ENCODE assay signal across 20 cellular contexts in genomic region chr1:185767721-185768120, GRCh38.
"Had no signal": no experiment of that assay in that cellular context is flagged by ENCODE, and none has a peak within 500 bp of the region (broad histone marks: within the 10 kb centered on the region; RNA-seq: fewer than 3 reads in every experiment).

No MANE protein-coding gene starts in this region.

- H3K4me1 ChIP-seq: colonic mucosa, gastrocnemius medialis, left lung, neural progenitor cell, pancreas had no signal

- H3K27me3 Mint-ChIP-seq: progenitor cell of endocrine pancreas had no signal

- ATAC-seq: gastrocnemius medialis; left lung; natural killer cell treated with Interleukin-12 subunit alpha and Interleukin-12 subunit beta and Interleukin-15 and Interleukin-18, amount 100 ng/mL, for 72 hours; pancreas had no signal

- H2AFZ ChIP-seq: neural progenitor cell had no signal

- H3K9me3 Mint-ChIP-seq: natural killer cell treated with Interleukin-12 subunit alpha and Interleukin-12 subunit beta and Interleukin-15 and Interleukin-18, amount 100 ng/mL, for 72 hours; neural progenitor cell had no signal

- H3K27me3 ChIP-seq: colonic mucosa, gastrocnemius medialis, left lung, neural progenitor cell, pancreas, stomach had no signal

- FAIRE-seq: pancreas, small intestine had no signal

- H3K36me3 Mint-ChIP-seq: immature natural killer cell; natural killer cell treated with Interleukin-12 subunit alpha and Interleukin-12 subunit beta and Interleukin-15 and Interleukin-18, amount 100 ng/mL, for 72 hours; neural progenitor cell had no signal

- H3K9ac ChIP-seq: neural progenitor cell had no signal

- H3K36me3 ChIP-seq: colonic mucosa, gastrocnemius medialis, left lung, neural progenitor cell, pancreas, stomach had no signal

- H3K27ac ChIP-seq: colonic mucosa, gastrocnemius medialis, left lung, neural progenitor cell, pancreas, stomach had no signal

- H3K9me3 ChIP-seq: colonic mucosa, gastrocnemius medialis, left lung, pancreas, stomach had no signal

- DNase-seq: colonic mucosa; dermis blood vessel endothelial cell; gastrocnemius medialis; immature natural killer cell; left lung; mesenchymal stem cell; midbrain; occipital lobe; pancreas; right cardiac atrium; small intestine; stimulated activated CD4-positive, alpha-beta T cell treated with anti-CD3 and anti-CD28 coated beads, Interleukin-12 subunit alpha, Interleukin-12 subunit beta, amount 100 ng/mL, for 4 hours; stimulated activated naive CD4-positive, alpha-beta T cell; stomach; substantia nigra; trophoblast cell had no signal

- H3K4me2 ChIP-seq: neural progenitor cell had no signal

- H3K4me3 Mint-ChIP-seq: immature natural killer cell; natural killer cell treated with Interleukin-12 subunit alpha and Interleukin-12 subunit beta and Interleukin-15 and Interleukin-18, amount 100 ng/mL, for 72 hours; neural progenitor cell had no signal

- H3K4me1 Mint-ChIP-seq: immature natural killer cell, neural progenitor cell had no signal

- H3K27ac Mint-ChIP-seq: immature natural killer cell; natural killer cell treated with Interleukin-12 subunit alpha and Interleukin-12 subunit beta and Interleukin-15 and Interleukin-18, amount 100 ng/mL, for 72 hours; neural progenitor cell; progenitor cell of endocrine pancreas had no signal

- H3K4me3 ChIP-seq: colonic mucosa, gastrocnemius medialis, left lung, lung, neural progenitor cell, pancreas, stomach had no signal
